In the genomic region with DNA sequence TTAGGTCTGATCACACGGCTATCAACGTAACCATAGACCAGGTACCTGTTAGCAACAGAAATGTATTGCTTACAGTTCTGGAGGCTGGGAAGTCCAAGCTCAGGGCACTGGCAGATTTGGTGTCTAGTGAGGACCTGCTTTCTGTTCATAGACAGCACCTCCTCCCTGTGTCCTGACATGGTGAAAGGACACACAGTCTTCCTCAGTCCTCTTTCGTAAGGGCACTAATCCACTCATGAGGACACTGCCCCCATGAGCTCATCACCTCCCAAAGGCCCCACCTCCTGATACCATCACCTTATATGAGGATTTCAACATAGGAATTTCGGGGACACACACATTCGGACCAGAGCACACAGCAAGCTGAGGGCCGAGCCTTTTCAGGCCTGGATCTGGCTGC, we compare ENCODE assay signal across 1 cellular context.
TF ChIP-seq lines count a peak whose summit lies in the region.

No MANE protein-coding gene starts in this region.

TF ChIP-seq in WTC11, 78 proteins besides CTCF, POLR2A, EP300 and RAD21 (continued from another document):
- TF ChIP-seq ZNF121 (CRISPR knock-in tag; IDR thresholded peaks at IDR 0.05), result no peak
- no peak for TF ChIP-seq ZNF396 (CRISPR knock-in tag; IDR thresholded peaks at IDR 0.05; ENCODE audit: borderline replicate concordance)
- TF ChIP-seq MYBL2 (CRISPR knock-in tag; IDR thresholded peaks at IDR 0.05), result no peak
- no peak for TF ChIP-seq EMX1 (CRISPR knock-in tag; IDR thresholded peaks at IDR 0.05)
- TF ChIP-seq, protein P1, sequence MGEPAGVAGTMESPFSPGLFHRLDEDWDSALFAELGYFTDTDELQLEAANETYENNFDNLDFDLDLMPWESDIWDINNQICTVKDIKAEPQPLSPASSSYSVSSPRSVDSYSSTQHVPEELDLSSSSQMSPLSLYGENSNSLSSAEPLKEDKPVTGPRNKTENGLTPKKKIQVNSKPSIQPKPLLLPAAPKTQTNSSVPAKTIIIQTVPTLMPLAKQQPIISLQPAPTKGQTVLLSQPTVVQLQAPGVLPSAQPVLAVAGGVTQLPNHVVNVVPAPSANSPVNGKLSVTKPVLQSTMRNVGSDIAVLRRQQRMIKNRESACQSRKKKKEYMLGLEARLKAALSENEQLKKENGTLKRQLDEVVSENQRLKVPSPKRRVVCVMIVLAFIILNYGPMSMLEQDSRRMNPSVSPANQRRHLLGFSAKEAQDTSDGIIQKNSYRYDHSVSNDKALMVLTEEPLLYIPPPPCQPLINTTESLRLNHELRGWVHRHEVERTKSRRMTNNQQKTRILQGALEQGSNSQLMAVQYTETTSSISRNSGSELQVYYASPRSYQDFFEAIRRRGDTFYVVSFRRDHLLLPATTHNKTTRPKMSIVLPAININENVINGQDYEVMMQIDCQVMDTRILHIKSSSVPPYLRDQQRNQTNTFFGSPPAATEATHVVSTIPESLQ (CRISPR knock-in tag; IDR thresholded peaks at IDR 0.05), result no peak
- TF ChIP-seq, protein P2, sequence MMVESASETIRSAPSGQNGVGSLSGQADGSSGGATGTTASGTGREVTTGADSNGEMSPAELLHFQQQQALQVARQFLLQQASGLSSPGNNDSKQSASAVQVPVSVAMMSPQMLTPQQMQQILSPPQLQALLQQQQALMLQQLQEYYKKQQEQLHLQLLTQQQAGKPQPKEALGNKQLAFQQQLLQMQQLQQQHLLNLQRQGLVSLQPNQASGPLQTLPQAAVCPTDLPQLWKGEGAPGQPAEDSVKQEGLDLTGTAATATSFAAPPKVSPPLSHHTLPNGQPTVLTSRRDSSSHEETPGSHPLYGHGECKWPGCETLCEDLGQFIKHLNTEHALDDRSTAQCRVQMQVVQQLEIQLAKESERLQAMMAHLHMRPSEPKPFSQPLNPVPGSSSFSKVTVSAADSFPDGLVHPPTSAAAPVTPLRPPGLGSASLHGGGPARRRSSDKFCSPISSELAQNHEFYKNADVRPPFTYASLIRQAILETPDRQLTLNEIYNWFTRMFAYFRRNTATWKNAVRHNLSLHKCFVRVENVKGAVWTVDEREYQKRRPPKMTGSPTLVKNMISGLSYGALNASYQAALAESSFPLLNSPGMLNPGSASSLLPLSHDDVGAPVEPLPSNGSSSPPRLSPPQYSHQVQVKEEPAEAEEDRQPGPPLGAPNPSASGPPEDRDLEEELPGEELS (CRISPR knock-in tag; IDR thresholded peaks at IDR 0.05), result no peak
- TF ChIP-seq, protein P3, sequence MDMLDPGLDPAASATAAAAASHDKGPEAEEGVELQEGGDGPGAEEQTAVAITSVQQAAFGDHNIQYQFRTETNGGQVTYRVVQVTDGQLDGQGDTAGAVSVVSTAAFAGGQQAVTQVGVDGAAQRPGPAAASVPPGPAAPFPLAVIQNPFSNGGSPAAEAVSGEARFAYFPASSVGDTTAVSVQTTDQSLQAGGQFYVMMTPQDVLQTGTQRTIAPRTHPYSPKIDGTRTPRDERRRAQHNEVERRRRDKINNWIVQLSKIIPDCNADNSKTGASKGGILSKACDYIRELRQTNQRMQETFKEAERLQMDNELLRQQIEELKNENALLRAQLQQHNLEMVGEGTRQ (CRISPR knock-in tag; IDR thresholded peaks at IDR 0.05), result no peak
- TF ChIP-seq FOXK1 (CRISPR knock-in tag; IDR thresholded peaks at IDR 0.05), result no peak
- TF ChIP-seq CBFB (CRISPR knock-in tag; IDR thresholded peaks at IDR 0.05; ENCODE audit: low read depth), result no peak
TF ChIP-seq in WTC11: peak in this region for 0.
